ENCODE assay signal across 16 cellular contexts in genomic region chrX:149493567-149494562, GRCh38. TPM values are rescaled to one million over a fixed set of nuclear protein-coding genes. Genes with fewer than 3 reads are reported as not detected.
DNase-seq lines count a peak whose midpoint lies in the region; ATAC-seq and TF ChIP-seq lines count a peak whose summit lies in the region.
"Had no signal": no experiment of that assay in that cellular context is flagged by ENCODE, and none has a peak within 500 bp of the region (broad histone marks: within the 10 kb centered on the region; RNA-seq: fewer than 3 reads in every experiment).

No MANE protein-coding gene starts in this region.

- H3K27me3 ChIP-seq in heart left ventricle (no peaks in the 10 kb centered on the region), gastrocnemius medialis (no peaks in the 10 kb centered on the region)

- DNase-seq in HCEC 1CT (peak; percentile 9), RKO (ENCODE audit: low spot score) (peak; percentile 12), heart left ventricle (peak in 4 of 5 donors; percentile 33 to 60 (median 52)), gastrocnemius medialis (no peak), NCI-H1436 (lab: John Stamatoyannopoulos, UW) (no peak), AML-193 (lab: John Stamatoyannopoulos, UW) (no peak)
- DNase-seq: activated CD4-positive, alpha-beta T cell treated with anti-CD3 and anti-CD28 coated beads for 1 hour; activated effector memory CD4-positive, alpha-beta T cell treated with anti-CD3 and anti-CD28 coated beads, Interleukin-2, amount 50 U/mL, for 16 hours; MV-4-11; NCI-H446 treated with DMSO at 0.1 percent for 48 hours; SIG-M5 had no signal

- peaks cover 0 to 25% (median 1%) of the 10 kb centered on the region in 12 donors for H3K4me1 ChIP-seq in heart left ventricle
- peaks cover 0 to 9% of the 10 kb centered on the region in 2 donors for H3K4me1 ChIP-seq in gastrocnemius medialis

- H3K36me3 ChIP-seq in heart left ventricle (peaks cover 0 to 97% (median 71%) of the 10 kb centered on the region in 9 donors), gastrocnemius medialis (peaks cover 0 to 30% of the 10 kb centered on the region in 2 donors)

- in situ Hi-C loops in gastrocnemius medialis (cut with MboI; ENCODE audit: low sequenced_read_pairs in 4 of 4), result no loop called here

- 42 to 63% (median 59%) methylated on average over 13 of the region's 13 CpGs for WGBS in heart left ventricle, 4 donors

- TF ChIP-seq CTCF in heart left ventricle (IDR thresholded peaks at IDR 0.05) (peak in 1 of 12 donors; percentile 7), gastrocnemius medialis (IDR thresholded peaks at IDR 0.05 in 4 of 5, conservative IDR thresholded peaks at IDR 0.05 in 1 of 5) (no peak)

- ATAC-seq in heart left ventricle (peak; percentile 76 to 80 (median 78)), gastrocnemius medialis (peak; percentile 64 to 65), GM21529 (IDR thresholded peaks at IDR 0.05; ENCODE audit: unreplicated experiment) (no peak)

- H3K27ac ChIP-seq in heart left ventricle, result peak overlapping the region; percentile 4 to 79 (median 62)
- peak overlapping the region in 2 of 4 donors; percentile 20 to 46 for H3K27ac ChIP-seq in gastrocnemius medialis

- H3K4me3 ChIP-seq in heart left ventricle (no peak overlapping the region), gastrocnemius medialis (no peak overlapping the region)

- no peaks in the 10 kb centered on the region for H3K9me3 ChIP-seq in heart left ventricle
- H3K9me3 ChIP-seq in gastrocnemius medialis, result no peaks in the 10 kb centered on the region

- intact Hi-C loops in heart left ventricle (cut with DNase I) (no loop called here), gastrocnemius medialis (cut with DNase I; ENCODE audit: low total_unique reads) (no loop called here)

- TF ChIP-seq POLR2A in heart left ventricle (IDR thresholded peaks at IDR 0.05) (no peak), gastrocnemius medialis (IDR thresholded peaks at IDR 0.05) (no peak)

RNA-seq across cellular contexts. Expression of gene IDS, which starts 11.2 kb away (rescaled TPM):
- total RNA-seq in heart left ventricle (10 to 100 TPM; 57.4 to 83.9 (median 72.6) TPM), gastrocnemius medialis (10 to 100 TPM; 28.4 to 44.2 (median 33.7) TPM)
- polyA plus RNA-seq in heart left ventricle, result 10 to 100 TPM; 20.7 to 58.9 TPM

RNA-seq across cellular contexts. Expression of gene EOLA1, which starts 46.9 kb away (rescaled TPM):
- total RNA-seq in heart left ventricle (10 to 100 TPM; 15.8 to 35.9 (median 25.3) TPM), gastrocnemius medialis (10 to 100 TPM in 3 of 4 donors, 1 to 10 TPM in 1; 9.3 to 17.5 (median 12.1) TPM)
- polyA plus RNA-seq in heart left ventricle, result 10 to 100 TPM; 24.6 to 45.6 TPM

RNA-seq across cellular contexts. Expression of gene HSFX3, which starts 55.9 kb away (rescaled TPM):
- total RNA-seq in heart left ventricle (under 1 TPM in 2 of 9 donors, not detected in 7; 0.32 to 0.49 TPM), gastrocnemius medialis (not detected)
- polyA plus RNA-seq in heart left ventricle, result under 1 TPM in 1 of 2 donors, not detected in 1; 0.23 TPM
- total RNA-seq: cerebellum, fibroblast of villous mesenchyme, omental fat pad had no signal
- polyA plus RNA-seq: keratinocyte had no signal

Comparison
In these comparisons a context has a peak if more than half of its experiments do, and no peak if none do; other contexts are left out.
1. DNase-seq: peak in HCEC 1CT (single experiment), RKO (single experiment) and heart left ventricle (4 of 5); none in gastrocnemius medialis (0 of 2), NCI-H1436 (single experiment) and AML-193 (0 of 2).